20 cellular contexts compared by ENCODE assay signal in the genomic region with DNA sequence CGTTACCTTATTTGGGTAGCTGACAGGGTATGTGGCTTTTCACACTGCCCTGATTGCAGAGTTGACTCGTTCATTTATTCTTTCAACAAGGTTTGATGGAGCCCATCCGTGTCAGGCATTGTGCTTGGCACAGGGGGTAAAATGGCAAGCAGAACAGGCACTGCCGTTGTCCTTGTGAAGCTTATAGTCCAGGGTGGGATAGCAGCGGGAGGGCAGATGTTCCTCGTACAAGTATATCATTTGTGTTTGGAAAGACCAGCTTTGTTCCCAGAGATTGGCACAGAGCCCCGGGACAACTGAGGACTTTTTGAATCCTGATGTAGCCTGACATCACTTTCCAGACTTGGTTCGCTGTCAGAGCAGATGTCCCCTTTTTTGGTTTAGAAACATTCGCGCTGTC. TPM values are rescaled to one million over a fixed set of nuclear protein-coding genes. Genes with fewer than 3 reads are reported as not detected.
DNase-seq lines count a peak whose midpoint lies in the region; ATAC-seq and TF ChIP-seq lines count a peak whose summit lies in the region.
"Had no signal": no experiment of that assay in that cellular context is flagged by ENCODE, and none has a peak within 500 bp of the region (broad histone marks: within the 10 kb centered on the region; RNA-seq: fewer than 3 reads in every experiment).

No MANE protein-coding gene starts in this region.

- H3K9me3 ChIP-seq in endodermal cell (ENCODE audit: control insufficient read depth, low read length) = no peaks in the 10 kb centered on the region
- no peaks in the 10 kb centered on the region for H3K9me3 ChIP-seq in SJCRH30 (replicated peaks)
- H3K9me3 ChIP-seq: MG63 had no signal

- no peak overlapping the region for H3K27ac Mint-ChIP-seq in endodermal cell
- H3K27ac Mint-ChIP-seq: activated naive CD4-positive, alpha-beta T cell treated with anti-CD3 and anti-CD28 coated beads, Interleukin-2, amount 50 U/mL, for 24 hours; activated T-helper 1 cell treated with anti-CD3 and anti-CD28 coated beads, Interleukin-12 subunit alpha, Interleukin-12 subunit beta, Interleukin-2, Interleukin-4 antibody, amounts not matched to agents 30 ng/mL and 10 ng/mL and 1 ng/mL, durations not matched to agents 14 hours and 24 hours and 36 hours; CD4-positive, alpha-beta T cell had no signal

- ATAC-seq in sciatic nerve = no peak
- ATAC-seq in GM21529 (IDR thresholded peaks at IDR 0.05; ENCODE audit: unreplicated experiment) = no peak
- ATAC-seq: naive thymus-derived CD8-positive, alpha-beta T cell had no signal

- no peaks in the 10 kb centered on the region for H3K9me3 Mint-ChIP-seq in endodermal cell
- H3K9me3 Mint-ChIP-seq: activated naive CD4-positive, alpha-beta T cell treated with anti-CD3 and anti-CD28 coated beads, Interleukin-2, amount 50 U/mL, for 24 hours; activated T-helper 1 cell treated with anti-CD3 and anti-CD28 coated beads, Interleukin-12 subunit alpha, Interleukin-12 subunit beta, Interleukin-2, Interleukin-4 antibody, amounts not matched to agents 30 ng/mL and 10 ng/mL and 1 ng/mL, durations not matched to agents 14 hours and 24 hours and 36 hours; CD4-positive, alpha-beta T cell; naive thymus-derived CD8-positive, alpha-beta T cell had no signal

- no peak overlapping the region for H3K9ac ChIP-seq in endodermal cell (ENCODE audit: extremely low read depth, low read length, poor library complexity, severe bottlenecking)

- H3K36me3 Mint-ChIP-seq in endodermal cell (ENCODE audit: low read depth) = no peaks in the 10 kb centered on the region
- H3K36me3 Mint-ChIP-seq: activated naive CD4-positive, alpha-beta T cell treated with anti-CD3 and anti-CD28 coated beads, Interleukin-2, amount 50 U/mL, for 24 hours had no signal

- intact Hi-C loops in sciatic nerve (cut with DNase I) = no loop called here

- H3K36me3 ChIP-seq in endodermal cell (ENCODE audit: control insufficient read depth, insufficient read depth, low read length) (no peaks in the 10 kb centered on the region), SJCRH30 (0 out of 2 replicates have a peak, but pooled peaks cover 8% of the 10 kb centered on the region)
- H3K36me3 ChIP-seq: MG63 had no signal

- H3K27ac ChIP-seq in endodermal cell (ENCODE audit: low read depth, low read length) = no peak overlapping the region
- no peak overlapping the region for H3K27ac ChIP-seq in SJCRH30

- no peaks in the 10 kb centered on the region for H3K27me3 ChIP-seq in endodermal cell (ENCODE audit: control insufficient read depth, insufficient read depth, low read length, poor library complexity, severe bottlenecking)
- H3K27me3 ChIP-seq in SJCRH30 = no peaks in the 10 kb centered on the region
- H3K27me3 ChIP-seq: MG63 had no signal

- H3K27me3 Mint-ChIP-seq in endodermal cell (ENCODE audit: insufficient read depth) = no peaks in the 10 kb centered on the region
- H3K27me3 Mint-ChIP-seq: activated naive CD4-positive, alpha-beta T cell treated with anti-CD3 and anti-CD28 coated beads, Interleukin-2, amount 50 U/mL, for 24 hours; CD4-positive, alpha-beta T cell; naive thymus-derived CD8-positive, alpha-beta T cell had no signal

- H3K4me3 ChIP-seq in endodermal cell (ENCODE audit: low read length) (no peak overlapping the region), SJCRH30 (no peak overlapping the region)
- H3K4me3 ChIP-seq: MG63 had no signal

- 93 to 95% methylated on average over 10 of the region's 10 CpGs for WGBS in endodermal cell (ENCODE audit: insufficient coverage in 1 of 2, insufficient read length in 1 of 2), 2 experiments

- H3K4me1 ChIP-seq in endodermal cell (ENCODE audit: control insufficient read depth, insufficient read depth, low read length) (peaks cover 13% of the 10 kb centered on the region), SJCRH30 (peaks cover 42% of the 10 kb centered on the region)

- no peak for TF ChIP-seq CTCF in endodermal cell (conservative IDR thresholded peaks at IDR 0.05)

- H3K4me1 Mint-ChIP-seq in endodermal cell = peaks cover 49% of the 10 kb centered on the region

- H3K4me3 Mint-ChIP-seq in endodermal cell = peak overlapping the region; percentile 14
- H3K4me3 Mint-ChIP-seq: activated naive CD4-positive, alpha-beta T cell treated with anti-CD3 and anti-CD28 coated beads, Interleukin-2, amount 50 U/mL, for 24 hours; activated T-helper 1 cell treated with anti-CD3 and anti-CD28 coated beads, Interleukin-12 subunit alpha, Interleukin-12 subunit beta, Interleukin-2, Interleukin-4 antibody, amounts not matched to agents 30 ng/mL and 10 ng/mL and 1 ng/mL, durations not matched to agents 14 hours and 24 hours and 36 hours; CD4-positive, alpha-beta T cell; naive thymus-derived CD8-positive, alpha-beta T cell had no signal

- peak; percentile 9 for DNase-seq in NCI-H1694 treated with DMSO at 0.1 percent for 48 hours (lab: John Stamatoyannopoulos, UW)
- no peak for DNase-seq in endodermal cell
- DNase-seq in midbrain (lab: John Stamatoyannopoulos, UW) = peak; percentile 93
- DNase-seq in sciatic nerve (ENCODE audit: low spot score) = peak; percentile 58
- no peak for DNase-seq in SJCRH30
- no peak for DNase-seq in HK-2 (ENCODE audit: unreplicated experiment)
- DNase-seq: activated CD4-positive, CD25-positive, alpha-beta regulatory T cell; CD4-positive, alpha-beta T cell; DMS53; GOT3; mammary epithelial cell; MG63; naive thymus-derived CD8-positive, alpha-beta T cell; NCI-H1417 treated with DMSO at 0.1 percent for 48 hours; NCI-H2171; NCI-H526 treated with DMSO at 0.1 percent for 48 hours; stimulated activated CD4-positive, alpha-beta T cell treated with anti-CD3 and anti-CD28 coated beads, Interleukin-12 subunit alpha, Interleukin-12 subunit beta, amount 100 ng/mL, for 4 hours had no signal

RNA-seq across cellular contexts. Expression of gene MVB12B, which starts 50.9 kb away (rescaled TPM):
- total RNA-seq in endodermal cell (10 to 100 TPM; 18.6 to 19.7 TPM), sciatic nerve (65.7 TPM)
- 27.4 TPM for polyA plus RNA-seq in endodermal cell (2013, experiment 1 of 2)
- 24.8 TPM for polyA plus RNA-seq in endodermal cell (2013, experiment 2 of 2)
- 19.5 and 21.9 TPM in 2 replicates for total RNA-seq in SJCRH30 (2014; rRNA removed; shearing (Covaris generic))

Comparison
In these comparisons a context has a peak if more than half of its experiments do, and no peak if none do; other contexts are left out.
1. DNase-seq: peak in NCI-H1694 treated with DMSO at 0.1 percent for 48 hours (single experiment), midbrain (single experiment) and sciatic nerve (single experiment); none in endodermal cell (single experiment), SJCRH30 (0 of 2) and HK-2 (single experiment).